1 cellular context compared by ENCODE assay signal in genomic region chr10:7525314-7526016, GRCh38.
TF ChIP-seq lines count a peak whose summit lies in the region.

No MANE protein-coding gene starts in this region.

TF ChIP-seq in HEK293, 187 proteins besides CTCF, POLR2A, EP300 and RAD21 (continued from another document and continues in another):
- TF ChIP-seq SALL2 (tag by site-specific recombination; IDR thresholded peaks at IDR 0.05; ENCODE audit: borderline replicate concordance) (no peak), KLF10 (tag by site-specific recombination; IDR thresholded peaks at IDR 0.05) (no peak), ZNF677 (tag by site-specific recombination; IDR thresholded peaks at IDR 0.05) (no peak), YY2 (tag by site-specific recombination; IDR thresholded peaks at IDR 0.05) (no peak), ZNF423 (tag by site-specific recombination; IDR thresholded peaks at IDR 0.05) (no peak), ZIC2 (tag by site-specific recombination; IDR thresholded peaks at IDR 0.05) (0 out of 2 replicates have a peak, but pooled peaks have one; percentile 9), ZNF768 (tag by site-specific recombination; IDR thresholded peaks at IDR 0.05) (no peak), ZNF280C (tag by site-specific recombination; IDR thresholded peaks at IDR 0.05) (no peak), ZNF560 (tag by site-specific recombination; IDR thresholded peaks at IDR 0.05; ENCODE audit: borderline replicate concordance) (no peak), ZNF548 (tag by site-specific recombination; IDR thresholded peaks at IDR 0.05) (no peak), ZNF223 (tag by site-specific recombination; IDR thresholded peaks at IDR 0.05) (no peak), HOXD13 (CRISPR knock-in tag; IDR thresholded peaks at IDR 0.05; ENCODE audit: borderline replicate concordance) (no peak), ZNF747 (tag by site-specific recombination; IDR thresholded peaks at IDR 0.05) (no peak), ZNF621 (tag by site-specific recombination; IDR thresholded peaks at IDR 0.05) (no peak), ZFP3 (tag by site-specific recombination; IDR thresholded peaks at IDR 0.05; ENCODE audit: low read depth) (no peak), SP2 (tag by site-specific recombination; IDR thresholded peaks at IDR 0.05) (peak; percentile 29), GLI4 (tag by site-specific recombination; IDR thresholded peaks at IDR 0.05) (no peak), ZNF350 (tag by site-specific recombination; IDR thresholded peaks at IDR 0.05) (no peak), PRDM2 (tag by site-specific recombination; IDR thresholded peaks at IDR 0.05; ENCODE audit: borderline replicate concordance) (no peak), WT1 (tag by site-specific recombination; IDR thresholded peaks at IDR 0.05) (peak; percentile 48; the same call in 1 of the 2 replicates), ZNF214 (tag by site-specific recombination; IDR thresholded peaks at IDR 0.05; ENCODE audit: borderline replicate concordance) (no peak), ZNF561 (tag by site-specific recombination; IDR thresholded peaks at IDR 0.05; ENCODE audit: borderline replicate concordance) (no peak), ZNF148 (tag by site-specific recombination; IDR thresholded peaks at IDR 0.05; ENCODE audit: borderline replicate concordance) (no peak), ZSCAN23 (tag by site-specific recombination; IDR thresholded peaks at IDR 0.05) (no peak), ZNF513 (tag by site-specific recombination; IDR thresholded peaks at IDR 0.05) (no peak), ZNF514 (tag by site-specific recombination; IDR thresholded peaks at IDR 0.05) (no peak), ZBTB20 (tag by site-specific recombination; IDR thresholded peaks at IDR 0.05) (no peak), ZBTB21 (tag by site-specific recombination; IDR thresholded peaks at IDR 0.05) (peak; percentile 54), BCL6B (tag by site-specific recombination; IDR thresholded peaks at IDR 0.05) (no peak), ZNF777 (tag by site-specific recombination; IDR thresholded peaks at IDR 0.05; ENCODE audit: borderline replicate concordance) (no peak), BCL11A (tag by site-specific recombination; IDR thresholded peaks at IDR 0.05; ENCODE audit: low read depth) (no peak), ZNF175 (tag by site-specific recombination; IDR thresholded peaks at IDR 0.05) (no peak), ZNF341 (tag by site-specific recombination; IDR thresholded peaks at IDR 0.05; ENCODE audit: low read depth) (no peak), ZNF18 (tag by site-specific recombination; IDR thresholded peaks at IDR 0.05) (no peak), ZBTB44 (tag by site-specific recombination; IDR thresholded peaks at IDR 0.05) (0 out of 2 replicates have a peak, but pooled peaks have one; percentile 6), OVOL3 (tag by site-specific recombination; IDR thresholded peaks at IDR 0.05) (no peak), ZBTB8A (tag by site-specific recombination; IDR thresholded peaks at IDR 0.05) (peak; percentile 23; the same call in 1 of the 2 replicates), ZNF248 (tag by site-specific recombination; IDR thresholded peaks at IDR 0.05) (no peak), MEIS1 (CRISPR knock-in tag; IDR thresholded peaks at IDR 0.05; ENCODE audit: borderline replicate concordance) (no peak), ZNF239 (tag by site-specific recombination; IDR thresholded peaks at IDR 0.05) (no peak), ZNF449 (tag by site-specific recombination; IDR thresholded peaks at IDR 0.05) (no peak; the same call in 1 of the 2 replicates), ZNF157 (tag by site-specific recombination; IDR thresholded peaks at IDR 0.05) (no peak), ZNF670 (tag by site-specific recombination; IDR thresholded peaks at IDR 0.05; ENCODE audit: low read depth) (no peak), ELK4 (IDR thresholded peaks at IDR 0.05; ENCODE audit: borderline replicate concordance, low read depth, low read length) (no peak), OSR2 (tag by site-specific recombination; IDR thresholded peaks at IDR 0.05) (no peak), ZBTB7A (tag by site-specific recombination; IDR thresholded peaks at IDR 0.05; ENCODE audit: low read depth) (no peak), MZF1 (tag by site-specific recombination; IDR thresholded peaks at IDR 0.05; ENCODE audit: borderline replicate concordance) (no peak)
